17 cellular contexts compared by ENCODE assay signal in genomic region chr5:134409321-134409720, GRCh38. TPM values are rescaled to one million over a fixed set of nuclear protein-coding genes. Genes with fewer than 3 reads are reported as not detected.
DNase-seq lines count a peak whose midpoint lies in the region; ATAC-seq and TF ChIP-seq lines count a peak whose summit lies in the region.
"Had no signal": no experiment of that assay in that cellular context is flagged by ENCODE, and none has a peak within 500 bp of the region (broad histone marks: within the 10 kb centered on the region; RNA-seq: fewer than 3 reads in every experiment).

No MANE protein-coding gene starts in this region.

- H3K36me3 Mint-ChIP-seq in T-helper 2 cell treated with Interferon-gamma antibody and Interleukin-4, amounts not matched to agents 5 μg/mL and 100 μg/mL, for 36 hours (ENCODE audit: low read depth): peaks cover 7% of the 10 kb centered on the region
- peaks cover 16% of the 10 kb centered on the region for H3K36me3 Mint-ChIP-seq in activated T-helper 17 cell treated with anti-CD3 and anti-CD28 coated beads, Interleukin-2, amount 50 U/mL, for 72 hours (ENCODE audit: low read depth)
- H3K36me3 Mint-ChIP-seq in mesothelial cell of epicardium (no peaks in the 10 kb centered on the region), osteocyte (ENCODE audit: unreplicated experiment) (peaks cover 5% of the 10 kb centered on the region)

- H3K4me1 Mint-ChIP-seq in T-helper 2 cell treated with Interferon-gamma antibody and Interleukin-4, amounts not matched to agents 5 μg/mL and 100 μg/mL, for 36 hours (ENCODE audit: low read depth): peaks cover 22% of the 10 kb centered on the region
- peaks cover 13% of the 10 kb centered on the region for H3K4me1 Mint-ChIP-seq in activated T-helper 17 cell treated with anti-CD3 and anti-CD28 coated beads, Interleukin-2, amount 50 U/mL, for 72 hours
- peaks cover 28% of the 10 kb centered on the region for H3K4me1 Mint-ChIP-seq in mesothelial cell of epicardium
- H3K4me1 Mint-ChIP-seq in osteocyte (ENCODE audit: unreplicated experiment): peaks cover 15% of the 10 kb centered on the region

- DNase-seq in T-helper 2 cell treated with Interferon-gamma antibody and Interleukin-4, amounts not matched to agents 5 μg/mL and 100 μg/mL, for 36 hours (ENCODE audit: low spot score): no peak
- DNase-seq in T-helper 2 cell (no peak), ELF-1 (ENCODE audit: low read depth, low spot score) (peak; percentile 27), mesothelial cell of epicardium (ENCODE audit: low spot score in 2 of 2, unreplicated experiment in 2 of 2) (no peak), DMS153 treated with DMSO at 0.1 percent for 48 hours (lab: John Stamatoyannopoulos, UW; ENCODE audit: unreplicated experiment) (no peak), osteocyte (ENCODE audit: extremely low spot score, unreplicated experiment) (no peak)
- DNase-seq: activated CD4-positive, alpha-beta T cell treated with anti-CD3 and anti-CD28 coated beads for 1 hour; DMS153; esophagus squamous epithelium; GOT3; MG63; NCI-H82; PC-9; stimulated activated CD4-positive, alpha-beta T cell treated with anti-CD3 and anti-CD28 coated beads, Interleukin-4, amount 100 ng/mL, for 4 hours had no signal

- ATAC-seq in activated T-helper 17 cell treated with anti-CD3 and anti-CD28 coated beads, Interleukin-2, amount 50 U/mL, for 72 hours (replicated peaks): no peak
- no peak for ATAC-seq in GM19395 (IDR thresholded peaks at IDR 0.05; ENCODE audit: unreplicated experiment)

- H3K27me3 Mint-ChIP-seq in T-helper 2 cell treated with Interferon-gamma antibody and Interleukin-4, amounts not matched to agents 5 μg/mL and 100 μg/mL, for 36 hours (ENCODE audit: low read depth): no peaks in the 10 kb centered on the region
- H3K27me3 Mint-ChIP-seq in activated T-helper 17 cell treated with anti-CD3 and anti-CD28 coated beads, Interleukin-2, amount 50 U/mL, for 72 hours: no peaks in the 10 kb centered on the region
- H3K27me3 Mint-ChIP-seq in mesothelial cell of epicardium (ENCODE audit: low read depth) (no peaks in the 10 kb centered on the region), osteocyte (ENCODE audit: unreplicated experiment) (no peaks in the 10 kb centered on the region)

- no peaks in the 10 kb centered on the region for H3K9me3 Mint-ChIP-seq in T-helper 2 cell treated with Interferon-gamma antibody and Interleukin-4, amounts not matched to agents 5 μg/mL and 100 μg/mL, for 36 hours
- H3K9me3 Mint-ChIP-seq in activated T-helper 17 cell treated with anti-CD3 and anti-CD28 coated beads, Interleukin-2, amount 50 U/mL, for 72 hours: no peaks in the 10 kb centered on the region
- H3K9me3 Mint-ChIP-seq in mesothelial cell of epicardium: no peaks in the 10 kb centered on the region
- no peaks in the 10 kb centered on the region for H3K9me3 Mint-ChIP-seq in osteocyte (ENCODE audit: unreplicated experiment)
- H3K9me3 Mint-ChIP-seq: neural progenitor cell had no signal

- H3K4me3 Mint-ChIP-seq in T-helper 2 cell treated with Interferon-gamma antibody and Interleukin-4, amounts not matched to agents 5 μg/mL and 100 μg/mL, for 36 hours: peak overlapping the region; percentile 16
- H3K4me3 Mint-ChIP-seq in activated T-helper 17 cell treated with anti-CD3 and anti-CD28 coated beads, Interleukin-2, amount 50 U/mL, for 72 hours: peak overlapping the region; percentile 92
- H3K4me3 Mint-ChIP-seq in mesothelial cell of epicardium (peak overlapping the region; percentile 4), osteocyte (ENCODE audit: unreplicated experiment) (no peak overlapping the region)

- no peak overlapping the region for H3K27ac Mint-ChIP-seq in T-helper 2 cell treated with Interferon-gamma antibody and Interleukin-4, amounts not matched to agents 5 μg/mL and 100 μg/mL, for 36 hours
- no peak overlapping the region for H3K27ac Mint-ChIP-seq in activated T-helper 17 cell treated with anti-CD3 and anti-CD28 coated beads, Interleukin-2, amount 50 U/mL, for 72 hours
- H3K27ac Mint-ChIP-seq in mesothelial cell of epicardium (no peak overlapping the region), osteocyte (ENCODE audit: unreplicated experiment) (no peak overlapping the region)
- H3K27ac Mint-ChIP-seq: neural progenitor cell had no signal

- TF ChIP-seq CTCF in mesothelial cell of epicardium (IDR thresholded peaks at IDR 0.05; ENCODE audit: unreplicated experiment) (no peak), osteocyte (IDR thresholded peaks at IDR 0.05) (no peak)

RNA-seq across cellular contexts. Expression of gene CDKN2AIPNL, which starts 2.4 kb away (rescaled TPM):
- total RNA-seq in activated T-helper 17 cell treated with anti-CD3 and anti-CD28 coated beads, Interleukin-2, amount 50 U/mL, for 72 hours: 10 to 100 TPM in 1 of 2 donors, 1 to 10 TPM in 1; 8.9 to 23.0 TPM
- total RNA-seq in mesothelial cell of epicardium: 22.2 to 24.9 TPM (median 22.6 TPM) in 3 replicates
- total RNA-seq in osteocyte: 19.5 and 21.5 TPM in 2 replicates

RNA-seq across cellular contexts. Expression of gene UBE2B, which starts 38.0 kb away (rescaled TPM):
- total RNA-seq in activated T-helper 17 cell treated with anti-CD3 and anti-CD28 coated beads, Interleukin-2, amount 50 U/mL, for 72 hours: 100 to 1,000 TPM in 1 of 2 donors, 10 to 100 TPM in 1; 76.6 to 143 TPM
- total RNA-seq in mesothelial cell of epicardium: 66.3 to 71.9 TPM (median 69.1 TPM) in 3 replicates
- total RNA-seq in osteocyte: 106 and 114 TPM in 2 replicates

RNA-seq across cellular contexts. Expression of gene CDKL3, which starts 42.4 kb away (rescaled TPM):
- 1 to 10 TPM in 1 of 2 donors, under 1 TPM in 1; 0.69 to 9.7 TPM for total RNA-seq in activated T-helper 17 cell treated with anti-CD3 and anti-CD28 coated beads, Interleukin-2, amount 50 U/mL, for 72 hours
- total RNA-seq in mesothelial cell of epicardium: 4.8 to 5.1 TPM (median 5.0 TPM) in 3 replicates
- 3.3 and 3.9 TPM in 2 replicates for total RNA-seq in osteocyte
